In the genomic region with DNA sequence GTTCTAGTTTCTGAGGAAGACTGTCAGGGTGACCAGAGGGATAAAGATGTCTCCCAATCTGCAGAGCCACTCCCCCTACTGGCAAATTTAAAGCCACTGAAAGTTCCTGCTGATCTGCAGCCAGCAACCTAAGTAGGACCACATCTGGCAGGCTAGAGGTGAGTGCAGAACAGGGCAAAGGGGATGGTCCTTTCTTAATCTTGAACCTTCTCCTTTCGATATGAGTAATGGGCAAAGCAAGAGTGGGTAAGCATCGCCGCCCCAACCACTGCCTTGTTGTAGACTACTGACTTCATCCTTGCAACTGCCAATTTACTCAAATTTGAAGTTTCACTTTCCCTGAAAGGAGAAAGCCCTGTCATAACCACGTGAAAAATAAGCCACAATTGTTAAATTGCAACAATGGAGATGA, we compare ENCODE assay signal across 9 cellular contexts. TPM values are rescaled to one million over a fixed set of nuclear protein-coding genes. Genes with fewer than 3 reads are reported as not detected.
DNase-seq lines count a peak whose midpoint lies in the region; ATAC-seq and TF ChIP-seq lines count a peak whose summit lies in the region.
"Had no signal": no experiment of that assay in that cellular context is flagged by ENCODE, and none has a peak within 500 bp of the region (broad histone marks: within the 10 kb centered on the region; RNA-seq: fewer than 3 reads in every experiment).

No MANE protein-coding gene starts in this region.

- H3K9me3 ChIP-seq in neural progenitor cell (ENCODE audit: low read depth), result no peaks in the 10 kb centered on the region
- no peaks in the 10 kb centered on the region for H3K9me3 ChIP-seq in thyroid gland

- H3K27me3 Mint-ChIP-seq in activated B cell treated with CpG ODN at 0.5 μM for 24 hours, result peaks cover 10% of the 10 kb centered on the region
- H3K27me3 Mint-ChIP-seq in neural progenitor cell (ENCODE audit: insufficient read depth, low read depth), result peaks cover 3% of the 10 kb centered on the region

- H3K4me1 ChIP-seq in neural progenitor cell, result peaks cover 21% of the 10 kb centered on the region
- H3K4me1 ChIP-seq in thyroid gland, result no peaks in the 10 kb centered on the region

- intact Hi-C loops in activated B cell treated with CpG ODN at 0.5 μM for 24 hours (cut with micrococcal nuclease) (no loop called here), thyroid gland (cut with DNase I) (no loop called here)

- no peaks in the 10 kb centered on the region for H3K79me2 ChIP-seq in neural progenitor cell (ENCODE audit: low read depth)

- no peak for TF ChIP-seq POLR2A in thyroid gland (IDR thresholded peaks at IDR 0.05)

- H3K4me2 ChIP-seq in neural progenitor cell, result no peak overlapping the region

- CTCF ChIA-PET in activated B cell treated with CpG ODN at 0.5 μM for 24 hours (lab: Charles Lee), result no interaction called here

- no peaks in the 10 kb centered on the region for H3F3A ChIP-seq in neural progenitor cell (ENCODE audit: low read depth)

- peak; percentile 92 for ATAC-seq in GM19468 (IDR thresholded peaks at IDR 0.05; ENCODE audit: extremely low read depth, unreplicated experiment)
- ATAC-seq in HG03442 (IDR thresholded peaks at IDR 0.05; ENCODE audit: unreplicated experiment), result peak; percentile 99
- peak; percentile 80 for ATAC-seq in activated B cell treated with CpG ODN at 0.5 μM for 24 hours (ENCODE audit: low read depth)

- H3K27me3 ChIP-seq in neural progenitor cell (no peaks in the 10 kb centered on the region), thyroid gland (no peaks in the 10 kb centered on the region)

- H3K36me3 Mint-ChIP-seq in activated B cell treated with CpG ODN at 0.5 μM for 24 hours (ENCODE audit: low read depth) (no peaks in the 10 kb centered on the region), neural progenitor cell (peaks cover 8% of the 10 kb centered on the region)

- peak; percentile 87 for DNase-seq in GM12864 (ENCODE audit: low read depth)
- no peak for DNase-seq in activated B cell treated with CpG ODN at 0.5 μM for 24 hours
- DNase-seq in neural progenitor cell (ENCODE audit: low spot score), result peak; percentile 63
- no peak for DNase-seq in NCI-H2107 (lab: John Stamatoyannopoulos, UW)
- DNase-seq in mesenteric fat pad (ENCODE audit: low spot score), result no peak
- DNase-seq in thyroid gland, result no peak

- H3K9me3 Mint-ChIP-seq in activated B cell treated with CpG ODN at 0.5 μM for 24 hours (no peaks in the 10 kb centered on the region), neural progenitor cell (no peaks in the 10 kb centered on the region)

- H3K36me3 ChIP-seq in neural progenitor cell, result no peaks in the 10 kb centered on the region
- no peaks in the 10 kb centered on the region for H3K36me3 ChIP-seq in thyroid gland

- TF ChIP-seq CTCF in GM12864 (IDR thresholded peaks at IDR 0.05; ENCODE audit: low read depth, low read length, missing control alignments) (peak; percentile 60), activated B cell treated with CpG ODN at 0.5 μM for 24 hours (IDR thresholded peaks at IDR 0.05) (no peak), neural progenitor cell (IDR thresholded peaks at IDR 0.05) (peak; percentile 59), thyroid gland (IDR thresholded peaks at IDR 0.05) (no peak)

- H3K4me1 Mint-ChIP-seq in activated B cell treated with CpG ODN at 0.5 μM for 24 hours, result peaks cover 6% of the 10 kb centered on the region
- H3K4me1 Mint-ChIP-seq in neural progenitor cell, result peaks cover 10% of the 10 kb centered on the region

- H3K4me3 ChIP-seq in GM12864 (ENCODE audit: low read depth, low read length) (no peak overlapping the region), neural progenitor cell (no peak overlapping the region), thyroid gland (replicated peaks in 1 of 3) (no peak overlapping the region)

- H4K20me1 ChIP-seq in neural progenitor cell (ENCODE audit: low read depth), result no peaks in the 10 kb centered on the region

- POLR2A ChIA-PET in activated B cell treated with CpG ODN at 0.5 μM for 24 hours (lab: Charles Lee), result no interaction called here

- H3K27ac Mint-ChIP-seq in activated B cell treated with CpG ODN at 0.5 μM for 24 hours, result no peak overlapping the region
- no peak overlapping the region for H3K27ac Mint-ChIP-seq in neural progenitor cell

- no peak overlapping the region for H3K9ac ChIP-seq in neural progenitor cell

- no peak overlapping the region for H2AFZ ChIP-seq in neural progenitor cell (replicated peaks)

- WGBS in thyroid gland, 2 donors, result 73 to 85% methylated on average over 4 of the region's 4 CpGs

- H3K4me3 Mint-ChIP-seq in activated B cell treated with CpG ODN at 0.5 μM for 24 hours (no peak overlapping the region), neural progenitor cell (no peak overlapping the region)

- no peak overlapping the region for H3K27ac ChIP-seq in neural progenitor cell
- H3K27ac ChIP-seq in thyroid gland, result no peak overlapping the region

RNA-seq across cellular contexts. Expression of a gene that starts 30.7 kb away (rescaled TPM):
- total RNA-seq in activated B cell treated with CpG ODN at 0.5 μM for 24 hours (not detected in 2 replicates), neural progenitor cell (ENCODE audit: low replicate concordance) (21.2 and 42.1 TPM in 2 replicates), mesenteric fat pad (29.2 TPM), thyroid gland (1 to 10 TPM; 1.2 to 4.9 (median 3.1) TPM)
- total RNA-seq: T-helper 1 cell treated with Interleukin-12 subunit alpha and Interleukin-12 subunit beta and Interleukin-4 antibody, amounts not matched to agents 30 ng/mL and 1 ng/mL, for 36 hours had no signal

RNA-seq across cellular contexts. Expression of a gene that starts 56.9 kb away (rescaled TPM):
- 0.32 TPM in 1 of 2 replicates, not detected in the other for total RNA-seq in activated B cell treated with CpG ODN at 0.5 μM for 24 hours
- 38.1 and 42.7 TPM in 2 replicates for total RNA-seq in neural progenitor cell (ENCODE audit: low replicate concordance)
- total RNA-seq in mesenteric fat pad, result 0.87 TPM
- total RNA-seq in thyroid gland, result 1 to 10 TPM in 2 of 4 donors, under 1 TPM in 2; 0.56 to 6.6 (median 1.2) TPM

Comparison
In these comparisons a context has a peak if more than half of its experiments do, and no peak if none do; other contexts are left out.
1. DNase-seq: peak in GM12864 (single experiment) and neural progenitor cell (single experiment); none in activated B cell treated with CpG ODN at 0.5 μM for 24 hours (single experiment), NCI-H2107 (single experiment), mesenteric fat pad (single experiment) and thyroid gland (0 of 2).
2. CTCF ChIP-seq: peak in GM12864 (single experiment) and neural progenitor cell (single experiment); none in activated B cell treated with CpG ODN at 0.5 μM for 24 hours (single experiment) and thyroid gland (0 of 6).
3. Peak in every context shown above with its lines, with median percentiles within 50 percentile points of each other: ATAC-seq.